Comparison of ENCODE assay signal across 8 cellular contexts in the genomic region with DNA sequence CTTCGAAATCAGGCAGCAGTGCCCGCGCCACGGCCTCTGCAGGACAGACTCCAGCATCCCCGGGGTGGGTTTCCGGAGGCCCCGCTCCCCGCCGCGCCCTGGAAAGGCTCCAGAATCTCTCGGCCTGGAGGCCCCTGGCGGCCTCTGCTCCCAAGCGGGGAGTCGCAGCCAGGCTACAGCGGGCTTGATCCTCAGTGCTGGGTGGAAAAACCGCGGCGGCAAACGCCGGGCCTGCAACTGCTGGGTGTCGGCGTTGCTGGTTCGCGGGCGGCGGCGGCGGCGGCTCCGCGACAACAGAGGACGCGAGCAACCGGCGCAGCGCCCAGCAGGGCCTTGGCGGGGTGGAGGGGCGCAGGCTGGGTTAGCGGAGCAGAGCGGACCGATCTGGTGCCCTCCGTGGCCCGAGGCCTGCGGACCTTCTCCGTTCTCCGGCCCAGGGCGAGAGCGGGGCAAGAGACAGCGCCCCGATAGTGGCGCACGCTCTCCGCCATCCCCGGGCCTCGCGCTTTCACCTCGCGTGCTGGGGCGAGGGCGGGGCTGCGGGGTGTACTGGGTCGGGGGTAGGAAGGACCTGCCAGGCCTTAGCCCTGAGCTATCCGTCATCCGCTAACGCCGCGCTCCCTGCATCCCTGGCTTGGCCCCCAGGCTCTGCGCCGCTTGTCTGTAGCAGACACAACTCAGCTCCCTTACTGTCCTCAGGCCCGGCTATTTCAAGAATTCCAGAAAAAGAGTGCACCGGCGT. TPM values are rescaled to one million over a fixed set of nuclear protein-coding genes. Genes with fewer than 3 reads are reported as not detected.
DNase-seq lines count a peak whose midpoint lies in the region; ATAC-seq and TF ChIP-seq lines count a peak whose summit lies in the region.

No MANE protein-coding gene starts in this region.

- no peak overlapping the region for H2AFZ ChIP-seq in neuron (ENCODE audit: low read depth, low read length)

- H3K4me1 ChIP-seq in foreskin keratinocyte (no peaks in the 10 kb centered on the region), neuron (ENCODE audit: insufficient read depth, low read length) (peaks cover 6% of the 10 kb centered on the region), stomach smooth muscle (ENCODE audit: control insufficient read depth, insufficient read depth, low read length) (peaks cover 16% of the 10 kb centered on the region)

- TF ChIP-seq CTCF in BJ (IDR thresholded peaks at IDR 0.05; ENCODE audit: insufficient read depth, low read depth, low read length) (no peak), foreskin keratinocyte (conservative IDR thresholded peaks at IDR 0.05) (no peak)

- DNase-seq in BJ (ENCODE audit: low read depth) (no peak), GM19238 (ENCODE audit: insufficient read length, low spot score) (peak; percentile 30), RPMI7951 (ENCODE audit: low read depth) (peak; percentile 69), activated gamma-delta T cell (lab: John Stamatoyannopoulos, UW) (peak; percentile 43), foreskin keratinocyte (peak; percentile 14 to 47)

- POLR2A ChIA-PET in BJ (lab: Charles Lee), result no interaction called here

- H3K4me3 ChIP-seq in BJ (ENCODE audit: low read depth, low read length) (peak overlapping the region; percentile 42), neuron (ENCODE audit: low read length) (peak overlapping the region; percentile 36), stomach smooth muscle (ENCODE audit: low read length in 2 of 2) (peak overlapping the region; percentile 76 to 89)

- H3K9ac ChIP-seq in stomach smooth muscle (ENCODE audit: low read length in 2 of 2), result peak overlapping the region; percentile 86 to 91

- H3K36me3 ChIP-seq in BJ (ENCODE audit: control insufficient read depth, insufficient read depth, low read length) (no peaks in the 10 kb centered on the region), neuron (ENCODE audit: insufficient read depth, low read length) (no peaks in the 10 kb centered on the region), stomach smooth muscle (ENCODE audit: control insufficient read depth in 2 of 2, insufficient read depth in 2 of 2, low read length in 2 of 2) (no peaks in the 10 kb centered on the region)

- peak; percentile 17 for ATAC-seq in HG03469 (IDR thresholded peaks at IDR 0.05; ENCODE audit: unreplicated experiment)
- peak; percentile 19 for ATAC-seq in foreskin keratinocyte

- no peaks in the 10 kb centered on the region for H3K27me3 ChIP-seq in BJ (ENCODE audit: control insufficient read depth, insufficient read depth, low read length)
- H3K27me3 ChIP-seq in foreskin keratinocyte, result no peaks in the 10 kb centered on the region
- H3K27me3 ChIP-seq in neuron (ENCODE audit: insufficient read depth, low read length), result no peaks in the 10 kb centered on the region
- H3K27me3 ChIP-seq in stomach smooth muscle (ENCODE audit: control insufficient read depth in 1 of 2, insufficient read depth in 2 of 2, low read length in 2 of 2), result no peaks in the 10 kb centered on the region

- CTCF ChIA-PET in BJ (lab: Yijun Ruan, JAX), result interaction anchor here (0.8 to 1.4 kb wide), 3 partner anchors 9 to 13 kb away, joined by 3 to 4 read pairs (median 4); no protein-coding TSS in a partner anchor

- no peaks in the 10 kb centered on the region for H3K9me3 ChIP-seq in neuron (ENCODE audit: low read length)
- no peaks in the 10 kb centered on the region for H3K9me3 ChIP-seq in stomach smooth muscle (ENCODE audit: control insufficient read depth in 2 of 2, low read length in 2 of 2)

- no peak overlapping the region for H3K27ac ChIP-seq in foreskin keratinocyte
- peak overlapping the region; percentile 92 for H3K27ac ChIP-seq in stomach smooth muscle (ENCODE audit: low read length)

RNA-seq across cellular contexts. Expression of a gene that starts 3.4 kb away (rescaled TPM):
- 4.1 and 8.5 TPM in 2 replicates for polyA plus RNA-seq in BJ (2011; rRNA removed)
- polyA minus RNA-seq in BJ (2011; rRNA and poly(A)+ RNA removed), result 18.8 and 19.1 TPM in 2 replicates
- 13.3 and 26.8 TPM in 2 replicates for total RNA-seq in RPMI7951 (2014; rRNA removed; shearing (Covaris generic))
- 8.9 and 10.3 TPM in 2 replicates for total RNA-seq in foreskin keratinocyte
- 0.71 and 0.74 TPM in 2 replicates for polyA plus RNA-seq in foreskin keratinocyte

RNA-seq across cellular contexts. Expression of a gene that starts 57.1 kb away (rescaled TPM):
- polyA plus RNA-seq in BJ (2011; rRNA removed) (2.5 and 2.6 TPM in 2 replicates), foreskin keratinocyte (not detected in 2 replicates)
- polyA minus RNA-seq in BJ (2011; rRNA and poly(A)+ RNA removed), result not detected in 2 replicates
- total RNA-seq in RPMI7951 (2014; rRNA removed; shearing (Covaris generic)), result not detected in 2 replicates
- not detected in 2 replicates for total RNA-seq in foreskin keratinocyte
